Comparison of ENCODE assay signal across 8 cellular contexts in the genomic region with DNA sequence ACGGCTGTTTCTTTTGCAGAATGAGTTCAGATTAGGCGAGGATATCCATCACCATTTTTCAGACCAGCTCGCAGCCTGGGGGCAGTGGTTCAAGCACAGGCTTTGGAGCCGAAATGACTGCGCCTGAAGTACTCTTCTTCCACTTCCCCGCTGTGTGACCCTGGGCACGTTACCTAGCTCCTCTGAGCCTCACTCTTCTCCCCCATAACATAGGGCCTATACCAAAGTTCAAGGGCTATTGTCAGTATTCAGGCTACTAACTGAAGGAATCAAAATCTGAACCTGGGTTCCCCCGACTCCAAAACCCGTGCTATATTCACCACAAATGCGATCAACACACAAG. TPM values are rescaled to one million over a fixed set of nuclear protein-coding genes. Genes with fewer than 3 reads are reported as not detected.
A peak's percentile ranks its signal among the peaks of the same experiment; 100 is the strongest.
DNase-seq lines count a peak whose midpoint lies in the region; ATAC-seq and TF ChIP-seq lines count a peak whose summit lies in the region.

No MANE protein-coding gene starts in this region.

- 4% methylated on average over 10 of the region's 10 CpGs for WGBS in right cardiac atrium

- no TSS peak for BruUV-seq in A673 (replicated peaks; lab: Mats Ljungman, UMichigan)

- peaks cover 35% of the 10 kb centered on the region for H3K36me3 ChIP-seq in A673 (ENCODE audit: insufficient read depth, low read length, poor library complexity, severe bottlenecking)

- H3K27ac ChIP-seq in A673 (ENCODE audit: low read depth, low read length, poor library complexity, severe bottlenecking) = peak overlapping the region; percentile 92
- H3K27ac ChIP-seq in VCaP = peak overlapping the region; percentile 89
- peak overlapping the region; percentile 77 for H3K27ac ChIP-seq in right cardiac atrium (ENCODE audit: low read length)

- POLR2A ChIA-PET in A673 (lab: Charles Lee; ENCODE audit: low non-redundant PET) = no interaction called here

- CTCF ChIA-PET in A673 (lab: Charles Lee) = no interaction called here

- H3K27me3 ChIP-seq in A673 (replicated peaks; ENCODE audit: insufficient read depth, low read depth, low read length, poor library complexity) (no peaks in the 10 kb centered on the region), right cardiac atrium (ENCODE audit: control insufficient read depth, insufficient read depth) (no peaks in the 10 kb centered on the region)

- H3K9me3 ChIP-seq in A673 (ENCODE audit: low read depth, low read length, poor library complexity, severe bottlenecking) = no peaks in the 10 kb centered on the region
- no peaks in the 10 kb centered on the region for H3K9me3 ChIP-seq in right cardiac atrium (ENCODE audit: control insufficient read depth, low read length)

- peaks cover 22% of the 10 kb centered on the region for H3K4me1 ChIP-seq in A673 (ENCODE audit: insufficient read depth, low read length, poor library complexity, severe bottlenecking)
- peaks cover 3% of the 10 kb centered on the region for H3K4me1 ChIP-seq in right cardiac atrium (ENCODE audit: control insufficient read depth, insufficient read depth, low read length)

- DNase-seq in A673 (ENCODE audit: low spot score) = no peak
- no peak for DNase-seq in right cardiac atrium
- DNase-seq in NCI-H82 treated with DMSO at 0.1 percent for 48 hours (lab: John Stamatoyannopoulos, UW; ENCODE audit: unreplicated experiment) = no peak
- no peak for DNase-seq in NCI-H1417 (lab: John Stamatoyannopoulos, UW)
- DNase-seq in superior temporal gyrus (ENCODE audit: extremely low spot score) = no peak

- H3K4me3 ChIP-seq in A673 (ENCODE audit: low read depth, low read length, poor library complexity, severe bottlenecking) (peak overlapping the region; percentile 93), right cardiac atrium (ENCODE audit: low read length) (peak overlapping the region; percentile 92)

- ATAC-seq in GM21390 (IDR thresholded peaks at IDR 0.05; ENCODE audit: unreplicated experiment) = peak; percentile 19
- peak in 1 of 2 donors; percentile 12 for ATAC-seq in right cardiac atrium
- ATAC-seq in stimulated activated memory B cell treated with anti-CD40 and anti-IgM and Interleukin-4, amounts not matched to agents 10 μg/mL and 1 μg/mL and 100 μg/mL, for 72 hours = peak; percentile 10

- no peaks in the 10 kb centered on the region for H3K9me3 Mint-ChIP-seq in stimulated activated memory B cell treated with anti-CD40 and anti-IgM and Interleukin-4, amounts not matched to agents 10 μg/mL and 1 μg/mL and 100 μg/mL, for 72 hours

- H3K4me3 Mint-ChIP-seq in stimulated activated memory B cell treated with anti-CD40 and anti-IgM and Interleukin-4, amounts not matched to agents 10 μg/mL and 1 μg/mL and 100 μg/mL, for 72 hours = peak overlapping the region; percentile 86

- H3K36me3 Mint-ChIP-seq in stimulated activated memory B cell treated with anti-CD40 and anti-IgM and Interleukin-4, amounts not matched to agents 10 μg/mL and 1 μg/mL and 100 μg/mL, for 72 hours = peaks cover 34% of the 10 kb centered on the region

- H3K27me3 Mint-ChIP-seq in stimulated activated memory B cell treated with anti-CD40 and anti-IgM and Interleukin-4, amounts not matched to agents 10 μg/mL and 1 μg/mL and 100 μg/mL, for 72 hours = no peaks in the 10 kb centered on the region

- peaks cover 53% of the 10 kb centered on the region for H3K4me1 Mint-ChIP-seq in stimulated activated memory B cell treated with anti-CD40 and anti-IgM and Interleukin-4, amounts not matched to agents 10 μg/mL and 1 μg/mL and 100 μg/mL, for 72 hours

- intact Hi-C loops in A673 (cut with micrococcal nuclease; ENCODE audit: unreplicated experiment) (no loop called here), right cardiac atrium (cut with DNase I) (loop anchor here in 3 of 4 donors (10.0 kb wide), 2 partner anchors 142 to 182 kb away; a partner anchor contains a TSS)

- TF ChIP-seq CTCF in A673 (conservative IDR thresholded peaks at IDR 0.05; ENCODE audit: low read depth, low read length) (no peak), VCaP (conservative IDR thresholded peaks at IDR 0.05) (no peak)

- peak overlapping the region; percentile 93 for H3K27ac Mint-ChIP-seq in stimulated activated memory B cell treated with anti-CD40 and anti-IgM and Interleukin-4, amounts not matched to agents 10 μg/mL and 1 μg/mL and 100 μg/mL, for 72 hours

RNA-seq across cellular contexts. Expression of a gene that starts 0.4 kb away (rescaled TPM):
- 126 and 138 TPM in 2 replicates for total RNA-seq in A673 (2021)
- total RNA-seq in right cardiac atrium = 10 to 100 TPM; 57.3 to 85.5 (median 80.0) TPM
- polyA plus RNA-seq in right cardiac atrium = 144 TPM

RNA-seq across cellular contexts. Expression of a gene that starts 0.4 kb away (rescaled TPM):
- total RNA-seq in A673 (2021) (48.7 and 49.9 TPM in 2 replicates), right cardiac atrium (10 to 100 TPM; 11.1 to 12.7 (median 11.9) TPM)
- polyA plus RNA-seq in right cardiac atrium = 10.4 TPM
